ENCODE assay signal across 8 cellular contexts in genomic region chr19:53772943-53773342, GRCh38. TPM values are rescaled to one million over a fixed set of nuclear protein-coding genes. Genes with fewer than 3 reads are reported as not detected.
DNase-seq lines count a peak whose midpoint lies in the region; ATAC-seq and TF ChIP-seq lines count a peak whose summit lies in the region.

No MANE protein-coding gene starts in this region.

- H3K4me3 Mint-ChIP-seq in neural progenitor cell = no peak overlapping the region

- intact Hi-C loops in heart left ventricle (cut with DNase I) (loop anchor here in 1 of 10 donors (1.0 kb wide), 1 partner anchor 20 kb away; no protein-coding TSS in a partner anchor), Right ventricle myocardium inferior (cut with DNase I) (no loop called here), upper lobe of right lung (cut with DNase I) (no loop called here)

- DNase-seq in heart left ventricle = peak in 2 of 5 donors; percentile 22 to 44
- DNase-seq in Right ventricle myocardium inferior (ENCODE audit: missing footprints) = no peak
- peak; percentile 19 to 69 for DNase-seq in NCI-H1930 (lab: John Stamatoyannopoulos, UW)
- peak; percentile 33 to 57 for DNase-seq in activated CD4-positive, alpha-beta T cell treated with anti-CD3 and anti-CD28 coated beads for 4 hours
- DNase-seq in epithelial cell of proximal tubule (ENCODE audit: low read depth) = no peak
- peak; percentile 81 for DNase-seq in neural progenitor cell (ENCODE audit: low spot score)
- no peak for DNase-seq in upper lobe of right lung

- peak; percentile 51 to 73 (median 64) for TF ChIP-seq CTCF in heart left ventricle (IDR thresholded peaks at IDR 0.05)
- TF ChIP-seq CTCF in epithelial cell of proximal tubule (conservative IDR thresholded peaks at IDR 0.05; ENCODE audit: low read depth, low read length) = peak; percentile 55
- peak; percentile 64 for TF ChIP-seq CTCF in neural progenitor cell (IDR thresholded peaks at IDR 0.05)
- peak; percentile 78 for TF ChIP-seq CTCF in upper lobe of right lung (IDR thresholded peaks at IDR 0.05)

- no peaks in the 10 kb centered on the region for H3K27me3 Mint-ChIP-seq in neural progenitor cell (ENCODE audit: insufficient read depth, low read depth)

- H3K9me3 ChIP-seq in heart left ventricle (no peaks in the 10 kb centered on the region), neural progenitor cell (ENCODE audit: low read depth) (no peaks in the 10 kb centered on the region), upper lobe of right lung (no peaks in the 10 kb centered on the region)

- H3K27me3 ChIP-seq in heart left ventricle = peaks cover 0 to 20% (median 0%) of the 10 kb centered on the region in 9 donors
- no peaks in the 10 kb centered on the region for H3K27me3 ChIP-seq in neural progenitor cell
- no peaks in the 10 kb centered on the region for H3K27me3 ChIP-seq in upper lobe of right lung

- H2AFZ ChIP-seq in neural progenitor cell (replicated peaks) = no peak overlapping the region

- no peaks in the 10 kb centered on the region for H3K4me1 Mint-ChIP-seq in neural progenitor cell

- H3K27ac Mint-ChIP-seq in neural progenitor cell = no peak overlapping the region

- H3K4me1 ChIP-seq in heart left ventricle = no peaks in the 10 kb centered on the region
- peaks cover 5% of the 10 kb centered on the region for H3K4me1 ChIP-seq in neural progenitor cell
- H3K4me1 ChIP-seq in upper lobe of right lung = no peaks in the 10 kb centered on the region

- no peaks in the 10 kb centered on the region for H3K36me3 Mint-ChIP-seq in neural progenitor cell

- peaks cover 8% of the 10 kb centered on the region for H3F3A ChIP-seq in neural progenitor cell (ENCODE audit: low read depth)

- no peak overlapping the region for H3K9ac ChIP-seq in neural progenitor cell

- TF ChIP-seq POLR2A in heart left ventricle (IDR thresholded peaks at IDR 0.05) = no peak

- no peak overlapping the region for H3K4me2 ChIP-seq in neural progenitor cell

- ATAC-seq in heart left ventricle (peak in 1 of 4 donors; percentile 36), Right ventricle myocardium inferior (no peak), upper lobe of right lung (peak; percentile 79), HG03457 (IDR thresholded peaks at IDR 0.05; ENCODE audit: unreplicated experiment) (no peak)

- H3K36me3 ChIP-seq in heart left ventricle (no peaks in the 10 kb centered on the region), neural progenitor cell (no peaks in the 10 kb centered on the region), upper lobe of right lung (no peaks in the 10 kb centered on the region)

- no peaks in the 10 kb centered on the region for H3K79me2 ChIP-seq in neural progenitor cell (ENCODE audit: low read depth)

- no peak overlapping the region for H3K27ac ChIP-seq in heart left ventricle
- no peak overlapping the region for H3K27ac ChIP-seq in neural progenitor cell
- H3K27ac ChIP-seq in upper lobe of right lung = no peak overlapping the region

- no peaks in the 10 kb centered on the region for H3K9me3 Mint-ChIP-seq in neural progenitor cell

- no peaks in the 10 kb centered on the region for H4K20me1 ChIP-seq in neural progenitor cell (ENCODE audit: low read depth)

- H3K4me3 ChIP-seq in heart left ventricle = no peak overlapping the region
- H3K4me3 ChIP-seq in epithelial cell of proximal tubule (ENCODE audit: low read depth, low read length) = no peak overlapping the region
- no peak overlapping the region for H3K4me3 ChIP-seq in neural progenitor cell
- no peak overlapping the region for H3K4me3 ChIP-seq in upper lobe of right lung

- WGBS in heart left ventricle, 4 donors = 8 to 13% (median 9%) methylated on average over 5 of the region's 5 CpGs

RNA-seq across cellular contexts. Expression of gene NLRP12, which starts 51.2 kb away (rescaled TPM):
- total RNA-seq in heart left ventricle (1 to 10 TPM in 1 of 9 donors, under 1 TPM in 8; 0.07 to 1.5 (median 0.36) TPM), Right ventricle myocardium inferior (0.43 TPM), epithelial cell of proximal tubule (not detected in 2 replicates), neural progenitor cell (ENCODE audit: low replicate concordance) (0.19 TPM in 1 of 2 replicates, not detected in the other), upper lobe of right lung (4.0 TPM)
- under 1 TPM; 0.08 to 0.36 TPM for polyA plus RNA-seq in heart left ventricle

Comparison
In these comparisons a context has a peak if more than half of its experiments do, and no peak if none do; other contexts are left out.
1. DNase-seq: peak in NCI-H1930 (2 of 2), activated CD4-positive, alpha-beta T cell treated with anti-CD3 and anti-CD28 coated beads for 4 hours (2 of 2) and neural progenitor cell (single experiment); none in Right ventricle myocardium inferior (single experiment), epithelial cell of proximal tubule (single experiment) and upper lobe of right lung (single experiment).
2. Peak in every context shown above with its lines, with median percentiles within 50 percentile points of each other: CTCF ChIP-seq.